1 cellular context compared by ENCODE assay signal in genomic region chr5:51388488-51389325, GRCh38.
TF ChIP-seq lines count a peak whose summit lies in the region.

No MANE protein-coding gene starts in this region.

TF ChIP-seq in SK-N-SH, 30 proteins besides CTCF, POLR2A, EP300 and RAD21 (continued from another document):
- TF ChIP-seq REST (IDR thresholded peaks at IDR 0.05; ENCODE audit: low read depth, low read length) (no peak), TEAD4 (IDR thresholded peaks at IDR 0.05; ENCODE audit: borderline replicate concordance, insufficient read depth) (no peak), MXI1 (IDR thresholded peaks at IDR 0.05; ENCODE audit: low read depth, low read length) (no peak), USF2 (IDR thresholded peaks at IDR 0.05; ENCODE audit: borderline replicate concordance, low read depth, low read length) (no peak), FOXM1 (IDR thresholded peaks at IDR 0.05; ENCODE audit: low read depth) (no peak), TAF1 (IDR thresholded peaks at IDR 0.05; ENCODE audit: borderline replicate concordance, low read depth, low read length) (no peak), CHD2 (IDR thresholded peaks at IDR 0.05; ENCODE audit: low read length, partially characterized antibody) (no peak), MEF2A (IDR thresholded peaks at IDR 0.05; ENCODE audit: borderline replicate concordance, low read depth) (no peak), YY1 (IDR thresholded peaks at IDR 0.05; ENCODE audit: low read depth) (no peak), SIN3A (IDR thresholded peaks at IDR 0.05; ENCODE audit: borderline replicate concordance, low read depth, low read length) (no peak), POLR2AphosphoS5 (IDR thresholded peaks at IDR 0.05; ENCODE audit: low read depth, low read length) (no peak), RXRA (IDR thresholded peaks at IDR 0.05; ENCODE audit: borderline replicate concordance, low read depth) (no peak), FOSL2 (IDR thresholded peaks at IDR 0.05; ENCODE audit: borderline replicate concordance, low read depth) (no peak)
- TF ChIP-seq, protein P1, sequence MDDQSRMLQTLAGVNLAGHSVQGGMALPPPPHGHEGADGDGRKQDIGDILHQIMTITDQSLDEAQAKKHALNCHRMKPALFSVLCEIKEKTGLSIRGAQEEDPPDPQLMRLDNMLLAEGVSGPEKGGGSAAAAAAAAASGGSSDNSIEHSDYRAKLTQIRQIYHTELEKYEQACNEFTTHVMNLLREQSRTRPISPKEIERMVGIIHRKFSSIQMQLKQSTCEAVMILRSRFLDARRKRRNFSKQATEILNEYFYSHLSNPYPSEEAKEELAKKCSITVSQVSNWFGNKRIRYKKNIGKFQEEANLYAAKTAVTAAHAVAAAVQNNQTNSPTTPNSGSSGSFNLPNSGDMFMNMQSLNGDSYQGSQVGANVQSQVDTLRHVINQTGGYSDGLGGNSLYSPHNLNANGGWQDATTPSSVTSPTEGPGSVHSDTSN (IDR thresholded peaks at IDR 0.05): no peak
- TF ChIP-seq, protein P2, sequence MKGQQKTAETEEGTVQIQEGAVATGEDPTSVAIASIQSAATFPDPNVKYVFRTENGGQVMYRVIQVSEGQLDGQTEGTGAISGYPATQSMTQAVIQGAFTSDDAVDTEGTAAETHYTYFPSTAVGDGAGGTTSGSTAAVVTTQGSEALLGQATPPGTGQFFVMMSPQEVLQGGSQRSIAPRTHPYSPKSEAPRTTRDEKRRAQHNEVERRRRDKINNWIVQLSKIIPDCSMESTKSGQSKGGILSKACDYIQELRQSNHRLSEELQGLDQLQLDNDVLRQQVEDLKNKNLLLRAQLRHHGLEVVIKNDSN (IDR thresholded peaks at IDR 0.05; ENCODE audit: borderline replicate concordance, low read depth): no peak
